In the genomic region with DNA sequence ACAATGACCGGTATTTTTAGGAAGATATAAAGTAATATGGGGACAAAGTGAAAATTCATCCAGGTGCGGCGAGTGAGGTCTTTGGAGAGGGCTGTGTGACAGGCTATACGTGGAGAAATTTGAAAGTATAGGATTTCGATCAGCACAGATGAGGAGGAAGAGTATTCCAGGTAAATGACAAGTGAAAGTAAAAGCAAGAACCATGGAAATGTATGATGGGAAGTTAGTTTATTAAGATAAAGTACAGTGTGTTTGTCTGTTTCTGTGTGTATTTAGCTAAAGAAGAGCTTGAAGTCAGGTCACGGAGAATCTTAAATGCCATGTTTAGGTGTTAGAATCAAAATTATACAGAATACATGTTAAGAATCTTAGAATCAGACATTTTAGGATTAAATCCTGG, we compare ENCODE assay signal across 28 cellular contexts.
"Had no signal": no experiment of that assay in that cellular context is flagged by ENCODE, and none has a peak within 500 bp of the region (broad histone marks: within the 10 kb centered on the region; RNA-seq: fewer than 3 reads in every experiment).

No MANE protein-coding gene starts in this region.

- DNase-seq: natural killer cell; occipital lobe; ovary; posterior cingulate gyrus; psoas muscle; right cardiac atrium; spleen; stimulated activated CD4-positive, alpha-beta T cell treated with anti-CD3 and anti-CD28 coated beads, Interleukin-12 subunit alpha, Interleukin-12 subunit beta, amount 100 ng/mL, for 4 hours; stimulated activated CD4-positive, alpha-beta T cell treated with anti-CD3 and anti-CD28 coated beads, Interleukin-1b, Interleukin-23, amount 100 ng/mL, for 48 hours; stimulated activated CD4-positive, alpha-beta T cell treated with anti-CD3 and anti-CD28 coated beads, Interleukin-4, amount 100 ng/mL, for 1 hour; stimulated activated CD4-positive, alpha-beta T cell treated with anti-CD3 and anti-CD28 coated beads, Interleukin-4, amount 100 ng/mL, for 4 hours; stimulated activated CD8-positive, alpha-beta memory T cell treated with anti-CD3 and anti-CD28 coated beads, Interleukin-4, amount 100 ng/mL, for 48 hours; stimulated activated naive CD4-positive, alpha-beta T cell; stimulated activated naive CD8-positive, alpha-beta T cell treated with anti-CD3 and anti-CD28 coated beads, Interleukin-15, amount 100 ng/mL, for 72 hours; stimulated activated naive CD8-positive, alpha-beta T cell treated with anti-CD3 and anti-CD28 coated beads, Interleukin-15, Interleukin-2, amounts not matched to agents 100 U/mL and 50 U/mL, for 24 hours; substantia nigra; testis; tibial artery; transverse colon; upper lobe of right lung; uterus had no signal

- H3K36me3 ChIP-seq: neural progenitor cell, ovary had no signal

- H3K4me3 ChIP-seq: neural progenitor cell, ovary, psoas muscle, skin epidermis, smooth muscle cell, spleen, suprapubic skin, testis, tibial artery, upper lobe of right lung, uterus had no signal

- H3K9me3 ChIP-seq: ovary, testis had no signal

- H3K4me1 ChIP-seq: neural progenitor cell, parathyroid adenoma, psoas muscle, spleen, suprapubic skin, testis, tibial artery, transverse colon, upper lobe of right lung, uterus had no signal

- ATAC-seq: natural killer cell; psoas muscle; right cardiac atrium; sciatic nerve; stimulated activated memory B cell treated with anti-CD40 and anti-IgM and Interleukin-4, amounts not matched to agents 10 μg/mL and 1 μg/mL and 100 μg/mL, for 72 hours; stimulated activated naive CD8-positive, alpha-beta T cell treated with anti-CD3 and anti-CD28 coated beads, Interleukin-15, amount 100 ng/mL, for 72 hours; stimulated activated naive CD8-positive, alpha-beta T cell treated with anti-CD3 and anti-CD28 coated beads, Interleukin-15, Interleukin-2, amounts not matched to agents 100 U/mL and 50 U/mL, for 24 hours; upper lobe of right lung had no signal
